8 cellular contexts compared by ENCODE assay signal in genomic region chr12:111596985-111597730, GRCh38. TPM values are rescaled to one million over a fixed set of nuclear protein-coding genes. Genes with fewer than 3 reads are reported as not detected.
DNase-seq lines count a peak whose midpoint lies in the region; ATAC-seq, FAIRE-seq and TF ChIP-seq lines count a peak whose summit lies in the region.

No MANE protein-coding gene starts in this region.

- peak; percentile 41 for ATAC-seq in K562
- ATAC-seq in HG03354 (IDR thresholded peaks at IDR 0.05; ENCODE audit: poor library complexity, severe bottlenecking, unreplicated experiment): no peak

- TF ChIP-seq RAD21 in Ishikawa (IDR thresholded peaks at IDR 0.05; ENCODE audit: low read depth) (no peak), K562 (CRISPR knock-in tag; conservative IDR thresholded peaks at IDR 0.05 in 1 of 2, IDR thresholded peaks at IDR 0.05 in 1 of 2) (0 out of 4 replicates have a peak, but pooled peaks of 1 of the 2 experiments have one; percentile 6)

- peaks cover 0 to 30% of the 10 kb centered on the region in 2 experiments; a peak in 4 of 5 replicates for H3K4me1 ChIP-seq in K562 (replicated peaks in 1 of 2; ENCODE audit: control insufficient read depth in 2 of 2, insufficient read depth in 2 of 2, low read length in 2 of 2)

- peaks cover 34% of the 10 kb centered on the region for H4K20me1 ChIP-seq in K562 (replicated peaks; ENCODE audit: control insufficient read depth, insufficient read depth, low read length)

- peak overlapping the region; percentile 38; the same call in 1 of the 2 replicates for H2AFZ ChIP-seq in K562 (ENCODE audit: low read depth, low read length)

- under 1% methylated on average over 25 of the region's 27 CpGs for WGBS in K562 (ENCODE audit: insufficient coverage, low coverage, missing lambda C conversion rate)

- H3K27ac ChIP-seq in K562 (ENCODE audit: extremely low read depth, low read depth, low read length): peak overlapping the region; percentile 99

- TF ChIP-seq EP300 in Ishikawa (IDR thresholded peaks at IDR 0.05; ENCODE audit: borderline replicate concordance) (no peak), K562 (IDR thresholded peaks at IDR 0.05; ENCODE audit: low read length) (no peak)

- no peak for TF ChIP-seq CTCF in K562 (IDR thresholded peaks at IDR 0.05 in 2 of 3, conservative IDR thresholded peaks at IDR 0.05 in 1 of 3; ENCODE audit: insufficient read depth in 2 of 3, low read depth in 1 of 3, low read length in 3 of 3)

- H3K27me3 ChIP-seq in K562 (ENCODE audit: control insufficient read depth in 2 of 2, insufficient read depth in 2 of 2, low read length in 2 of 2): no peaks in the 10 kb centered on the region

- peak overlapping the region; percentile 96 for H3K4me2 ChIP-seq in K562 (ENCODE audit: insufficient read depth, low read length)

- intact Hi-C loops in K562 (cut with micrococcal nuclease): loop anchor here (5.0 kb wide), 1 partner anchor 190 kb away; the partner anchor contains the start of gene SH2B3

- peaks cover 15% of the 10 kb centered on the region; the same call in 1 of the 3 replicates for H3K36me3 ChIP-seq in K562 (ENCODE audit: control insufficient read depth, insufficient read depth, low read length)

- peak overlapping the region; percentile 86 to 98 for H3K9ac ChIP-seq in K562 (ENCODE audit: insufficient read depth in 1 of 2, low read depth in 2 of 2, low read length in 2 of 2)

- peaks cover 81% of the 10 kb centered on the region for H3K79me2 ChIP-seq in K562 (ENCODE audit: control insufficient read depth, insufficient read depth, low read length)

- CTCF ChIA-PET in K562 (lab: Yijun Ruan, JAX; ENCODE audit: low intra/inter-chr PET ratio): no interaction called here

- no peak for TF ChIP-seq POLR2A in K562 (conservative IDR thresholded peaks at IDR 0.05)

- no peaks in the 10 kb centered on the region for H3K9me3 ChIP-seq in K562 (replicated peaks; ENCODE audit: control insufficient read depth, insufficient read depth, low read depth, low read length)

- BruUV-seq in K562 (replicated peaks; lab: Mats Ljungman, UMichigan): TSS peak; percentile 57

- DNase-seq in DMS53 (lab: John Stamatoyannopoulos, UW) (peak; percentile 90), SHP77 (lab: John Stamatoyannopoulos, UW) (peak; percentile 37 to 44), K562 (ENCODE audit: extremely low read depth in 1 of 4, low spot score in 3 of 4) (peak in 2 of 4 experiments; percentile 41 to 78), hippocampal formation (lab: John Stamatoyannopoulos, UW) (peak; percentile 26 to 33), pulmonary artery endothelial cell (ENCODE audit: low read depth, low spot score) (peak; percentile 30), NCI-H1694 (lab: John Stamatoyannopoulos, UW) (no peak)

- FAIRE-seq in K562 (lab: Jason Lieb, UNC): peak; percentile 46

- H3K9me1 ChIP-seq in K562 (ENCODE audit: control insufficient read depth, insufficient read depth, low read length): no peaks in the 10 kb centered on the region

- POLR2A ChIA-PET in K562 (lab: Yijun Ruan, JAX): interaction anchor here (0.6 to 1.0 kb wide), 2 partner anchors 8 to 10 kb away, joined by 3 read pairs; no protein-coding TSS in a partner anchor

- H3K4me3 ChIP-seq in K562: peak overlapping the region; percentile 96

- in situ Hi-C loops in K562 (cut with MboI): no loop called here

TF ChIP-seq in Ishikawa, 13 proteins besides CTCF, POLR2A, EP300 and RAD21:
- TF ChIP-seq TAF1 (IDR thresholded peaks at IDR 0.05; ENCODE audit: low read depth): peak; percentile 42; the same call in 1 of the 2 replicates
- TF ChIP-seq REST (IDR thresholded peaks at IDR 0.05; ENCODE audit: low read depth): no peak
TF ChIP-seq in Ishikawa: peak in this region for 1.

TF ChIP-seq in K562, 482 proteins besides CTCF, POLR2A, EP300 and RAD21 (continues in another document):
- 0 out of 4 replicates have a peak, but pooled peaks of 1 of the 2 experiments have one; percentile 48 for TF ChIP-seq TEAD1 (CRISPR knock-in tag; IDR thresholded peaks at IDR 0.05)
- no peak for TF ChIP-seq SMAD4 (CRISPR knock-in tag; conservative IDR thresholded peaks at IDR 0.05)
- TF ChIP-seq UBTF (IDR thresholded peaks at IDR 0.05; ENCODE audit: borderline replicate concordance in 1 of 2, low read depth in 2 of 2, low read length in 2 of 2): peak in 1 of 2 experiments; percentile 43; a peak in 1 of 4 replicates
- TF ChIP-seq ZFX (CRISPR knock-in tag; IDR thresholded peaks at IDR 0.05): peak; percentile 61

RNA-seq across cellular contexts. Expression of gene ATXN2, which starts 2.0 kb away (rescaled TPM):
- 189 and 381 TPM in 2 replicates for total RNA-seq in K562 (2011; cell fraction: chromatin; rRNA removed; ENCODE audit: low replicate concordance)
- 126 and 146 TPM in 2 replicates for total RNA-seq in K562 (2011; cell fraction: nucleolus; rRNA removed)
- 208 and 329 TPM in 2 replicates for total RNA-seq in K562 (2011; cell fraction: nucleoplasm; rRNA removed)
- total RNA-seq in K562 (2014; rRNA removed): 16.8 and 20.6 TPM in 2 replicates
- total RNA-seq in K562 (2014; rRNA removed; fragmentation: Illumina TruSeq; extraction: Trizol): 40.5 and 45.5 TPM in 2 replicates
- 29.6 and 32.1 TPM in 2 replicates for total RNA-seq in K562 (2015; rRNA removed; fragmentation: Illumina TruSeq; extraction: Trizol)
- total RNA-seq in K562 (2021): 66.3 and 67.8 TPM in 2 replicates
- polyA plus RNA-seq in K562 (2011; rRNA removed): 25.2 and 42.0 TPM in 2 replicates
- 43.2 and 49.1 TPM in 2 replicates for polyA plus RNA-seq in K562 (2011; cell fraction: cytosol; rRNA removed)
- 165 and 220 TPM in 2 replicates for polyA plus RNA-seq in K562 (2011; cell fraction: nucleus; rRNA removed)
- polyA plus RNA-seq in K562 (2012): 41.1 and 48.9 TPM in 2 replicates
- polyA plus RNA-seq in K562 (2014; fragmentation: Illumina TruSeq; extraction: Trizol): 48.7 and 65.7 TPM in 2 replicates
- polyA plus RNA-seq in K562 (2014; fragmentation: Nextera tagmentation; extraction: Ambion mirVana): 10 to 100 TPM; 20.1 to 21.7 TPM
- polyA plus RNA-seq in K562 (2014; rRNA removed): 28.7 and 29.3 TPM in 2 replicates
- 74.8 and 77.5 TPM in 2 replicates for polyA minus RNA-seq in K562 (2011; rRNA and poly(A)+ RNA removed)
- polyA minus RNA-seq in K562 (2011; cell fraction: cytosol; rRNA and poly(A)+ RNA removed): 47.8 and 71.2 TPM in 2 replicates
- polyA minus RNA-seq in K562 (2011; cell fraction: nucleus; rRNA and poly(A)+ RNA removed): 55.2 and 75.5 TPM in 2 replicates
- 12.3 and 20.0 TPM in 2 replicates for total RNA-seq in pulmonary artery endothelial cell
